1 cellular context compared by ENCODE assay signal in genomic region chr2:196170681-196171247, GRCh38.
TF ChIP-seq lines count a peak whose summit lies in the region.

No MANE protein-coding gene starts in this region.

TF ChIP-seq in HepG2, 621 proteins besides CTCF, POLR2A, EP300 and RAD21 (continued from another document and continues in another):
- no peak for TF ChIP-seq ZNF704 (CRISPR knock-in tag; IDR thresholded peaks at IDR 0.05; ENCODE audit: borderline replicate concordance)
- TF ChIP-seq ZNF256 (CRISPR knock-in tag; conservative IDR thresholded peaks at IDR 0.05) = no peak
- TF ChIP-seq ZNF343 (CRISPR knock-in tag; IDR thresholded peaks at IDR 0.05) = 0 out of 2 replicates have a peak, but pooled peaks have one; percentile 73
- no peak for TF ChIP-seq SNAI1 (CRISPR knock-in tag; IDR thresholded peaks at IDR 0.05; ENCODE audit: borderline replicate concordance)
- TF ChIP-seq ZNF777 (CRISPR knock-in tag; IDR thresholded peaks at IDR 0.05) = peak; percentile 69; the same call in 1 of the 2 replicates
- TF ChIP-seq STAG1 (CRISPR knock-in tag; IDR thresholded peaks at IDR 0.05) = no peak
- TF ChIP-seq PRMT3 (CRISPR knock-in tag; IDR thresholded peaks at IDR 0.05; ENCODE audit: borderline replicate concordance, low read depth) = no peak
- TF ChIP-seq MXD4 (CRISPR knock-in tag; IDR thresholded peaks at IDR 0.05) = no peak
- no peak for TF ChIP-seq REPIN1 (CRISPR knock-in tag; IDR thresholded peaks at IDR 0.05; ENCODE audit: borderline replicate concordance, low read depth)
- peak; percentile 57; the same call in 1 of the 2 replicates for TF ChIP-seq ZNF263 (CRISPR knock-in tag; IDR thresholded peaks at IDR 0.05)
- TF ChIP-seq ZNF34 (CRISPR knock-in tag; IDR thresholded peaks at IDR 0.05; ENCODE audit: borderline replicate concordance) = 0 out of 2 replicates have a peak, but pooled peaks have one; percentile 27
- TF ChIP-seq ESRRA (CRISPR knock-in tag; IDR thresholded peaks at IDR 0.05; ENCODE audit: low read depth) = no peak
- TF ChIP-seq ZNF615 (CRISPR knock-in tag; IDR thresholded peaks at IDR 0.05; ENCODE audit: borderline replicate concordance) = 0 out of 2 replicates have a peak, but pooled peaks have one; percentile 45
- TF ChIP-seq ZNF546 (CRISPR knock-in tag; conservative IDR thresholded peaks at IDR 0.05) = 0 out of 2 replicates have a peak, but pooled peaks have one; percentile 85
- TF ChIP-seq, protein P1, sequence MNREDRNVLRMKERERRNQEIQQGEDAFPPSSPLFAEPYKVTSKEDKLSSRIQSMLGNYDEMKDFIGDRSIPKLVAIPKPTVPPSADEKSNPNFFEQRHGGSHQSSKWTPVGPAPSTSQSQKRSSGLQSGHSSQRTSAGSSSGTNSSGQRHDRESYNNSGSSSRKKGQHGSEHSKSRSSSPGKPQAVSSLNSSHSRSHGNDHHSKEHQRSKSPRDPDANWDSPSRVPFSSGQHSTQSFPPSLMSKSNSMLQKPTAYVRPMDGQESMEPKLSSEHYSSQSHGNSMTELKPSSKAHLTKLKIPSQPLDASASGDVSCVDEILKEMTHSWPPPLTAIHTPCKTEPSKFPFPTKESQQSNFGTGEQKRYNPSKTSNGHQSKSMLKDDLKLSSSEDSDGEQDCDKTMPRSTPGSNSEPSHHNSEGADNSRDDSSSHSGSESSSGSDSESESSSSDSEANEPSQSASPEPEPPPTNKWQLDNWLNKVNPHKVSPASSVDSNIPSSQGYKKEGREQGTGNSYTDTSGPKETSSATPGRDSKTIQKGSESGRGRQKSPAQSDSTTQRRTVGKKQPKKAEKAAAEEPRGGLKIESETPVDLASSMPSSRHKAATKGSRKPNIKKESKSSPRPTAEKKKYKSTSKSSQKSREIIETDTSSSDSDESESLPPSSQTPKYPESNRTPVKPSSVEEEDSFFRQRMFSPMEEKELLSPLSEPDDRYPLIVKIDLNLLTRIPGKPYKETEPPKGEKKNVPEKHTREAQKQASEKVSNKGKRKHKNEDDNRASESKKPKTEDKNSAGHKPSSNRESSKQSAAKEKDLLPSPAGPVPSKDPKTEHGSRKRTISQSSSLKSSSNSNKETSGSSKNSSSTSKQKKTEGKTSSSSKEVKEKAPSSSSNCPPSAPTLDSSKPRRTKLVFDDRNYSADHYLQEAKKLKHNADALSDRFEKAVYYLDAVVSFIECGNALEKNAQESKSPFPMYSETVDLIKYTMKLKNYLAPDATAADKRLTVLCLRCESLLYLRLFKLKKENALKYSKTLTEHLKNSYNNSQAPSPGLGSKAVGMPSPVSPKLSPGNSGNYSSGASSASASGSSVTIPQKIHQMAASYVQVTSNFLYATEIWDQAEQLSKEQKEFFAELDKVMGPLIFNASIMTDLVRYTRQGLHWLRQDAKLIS (CRISPR knock-in tag; IDR thresholded peaks at IDR 0.05) = no peak
- no peak for TF ChIP-seq SRSF9 (IDR thresholded peaks at IDR 0.05; ENCODE audit: borderline replicate concordance, insufficient read depth, low read depth, low read length, poor library complexity, severe bottlenecking)
- TF ChIP-seq, protein P2, sequence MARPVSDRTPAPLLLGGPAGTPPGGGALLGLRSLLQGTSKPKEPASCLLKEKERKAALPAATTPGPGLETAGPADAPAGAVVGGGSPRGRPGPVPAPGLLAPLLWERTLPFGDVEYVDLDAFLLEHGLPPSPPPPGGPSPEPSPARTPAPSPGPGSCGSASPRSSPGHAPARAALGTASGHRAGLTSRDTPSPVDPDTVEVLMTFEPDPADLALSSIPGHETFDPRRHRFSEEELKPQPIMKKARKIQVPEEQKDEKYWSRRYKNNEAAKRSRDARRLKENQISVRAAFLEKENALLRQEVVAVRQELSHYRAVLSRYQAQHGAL (CRISPR knock-in tag; IDR thresholded peaks at IDR 0.05; ENCODE audit: not compliant biosample characterization) = peak; percentile 33
- TF ChIP-seq, protein P3, sequence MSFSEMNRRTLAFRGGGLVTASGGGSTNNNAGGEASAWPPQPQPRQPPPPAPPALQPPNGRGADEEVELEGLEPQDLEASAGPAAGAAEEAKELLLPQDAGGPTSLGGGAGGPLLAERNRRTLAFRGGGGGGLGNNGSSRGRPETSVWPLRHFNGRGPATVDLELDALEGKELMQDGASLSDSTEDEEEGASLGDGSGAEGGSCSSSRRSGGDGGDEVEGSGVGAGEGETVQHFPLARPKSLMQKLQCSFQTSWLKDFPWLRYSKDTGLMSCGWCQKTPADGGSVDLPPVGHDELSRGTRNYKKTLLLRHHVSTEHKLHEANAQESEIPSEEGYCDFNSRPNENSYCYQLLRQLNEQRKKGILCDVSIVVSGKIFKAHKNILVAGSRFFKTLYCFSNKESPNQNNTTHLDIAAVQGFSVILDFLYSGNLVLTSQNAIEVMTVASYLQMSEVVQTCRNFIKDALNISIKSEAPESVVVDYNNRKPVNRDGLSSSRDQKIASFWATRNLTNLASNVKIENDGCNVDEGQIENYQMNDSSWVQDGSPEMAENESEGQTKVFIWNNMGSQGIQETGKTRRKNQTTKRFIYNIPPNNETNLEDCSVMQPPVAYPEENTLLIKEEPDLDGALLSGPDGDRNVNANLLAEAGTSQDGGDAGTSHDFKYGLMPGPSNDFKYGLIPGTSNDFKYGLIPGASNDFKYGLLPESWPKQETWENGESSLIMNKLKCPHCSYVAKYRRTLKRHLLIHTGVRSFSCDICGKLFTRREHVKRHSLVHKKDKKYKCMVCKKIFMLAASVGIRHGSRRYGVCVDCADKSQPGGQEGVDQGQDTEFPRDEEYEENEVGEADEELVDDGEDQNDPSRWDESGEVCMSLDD (CRISPR knock-in tag; IDR thresholded peaks at IDR 0.05; ENCODE audit: borderline replicate concordance) = 0 out of 2 replicates have a peak, but pooled peaks have one; percentile 14
- TF ChIP-seq YEATS4 (CRISPR knock-in tag; IDR thresholded peaks at IDR 0.05; ENCODE audit: borderline replicate concordance) = peak; percentile 48; the same call in 1 of the 2 replicates
- TF ChIP-seq ELK4 (CRISPR knock-in tag; IDR thresholded peaks at IDR 0.05; ENCODE audit: borderline replicate concordance) = no peak
- TF ChIP-seq, protein P4, sequence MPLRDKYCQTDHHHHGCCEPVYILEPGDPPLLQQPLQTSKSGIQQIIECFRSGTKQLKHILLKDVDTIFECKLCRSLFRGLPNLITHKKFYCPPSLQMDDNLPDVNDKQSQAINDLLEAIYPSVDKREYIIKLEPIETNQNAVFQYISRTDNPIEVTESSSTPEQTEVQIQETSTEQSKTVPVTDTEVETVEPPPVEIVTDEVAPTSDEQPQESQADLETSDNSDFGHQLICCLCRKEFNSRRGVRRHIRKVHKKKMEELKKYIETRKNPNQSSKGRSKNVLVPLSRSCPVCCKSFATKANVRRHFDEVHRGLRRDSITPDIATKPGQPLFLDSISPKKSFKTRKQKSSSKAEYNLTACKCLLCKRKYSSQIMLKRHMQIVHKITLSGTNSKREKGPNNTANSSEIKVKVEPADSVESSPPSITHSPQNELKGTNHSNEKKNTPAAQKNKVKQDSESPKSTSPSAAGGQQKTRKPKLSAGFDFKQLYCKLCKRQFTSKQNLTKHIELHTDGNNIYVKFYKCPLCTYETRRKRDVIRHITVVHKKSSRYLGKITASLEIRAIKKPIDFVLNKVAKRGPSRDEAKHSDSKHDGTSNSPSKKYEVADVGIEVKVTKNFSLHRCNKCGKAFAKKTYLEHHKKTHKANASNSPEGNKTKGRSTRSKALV (CRISPR knock-in tag; IDR thresholded peaks at IDR 0.05) = peak; percentile 81; the same call in 1 of the 2 replicates
- peak; percentile 91; the same call in 1 of the 2 replicates for TF ChIP-seq ZNF598 (CRISPR knock-in tag; IDR thresholded peaks at IDR 0.05; ENCODE audit: borderline replicate concordance)
- TF ChIP-seq THAP7 (CRISPR knock-in tag; IDR thresholded peaks at IDR 0.05) = no peak
- peak; percentile 41; the same call in 1 of the 2 replicates for TF ChIP-seq ZNF558 (CRISPR knock-in tag; IDR thresholded peaks at IDR 0.05; ENCODE audit: borderline replicate concordance)
- TF ChIP-seq ZBTB4 (CRISPR knock-in tag; IDR thresholded peaks at IDR 0.05; ENCODE audit: borderline replicate concordance) = 0 out of 2 replicates have a peak, but pooled peaks have one; percentile 36
- 0 out of 2 replicates have a peak, but pooled peaks have one; percentile 38 for TF ChIP-seq TBX2 (CRISPR knock-in tag; IDR thresholded peaks at IDR 0.05; ENCODE audit: borderline replicate concordance)
- peak; percentile 33; the same call in 1 of the 2 replicates for TF ChIP-seq HOXA9 (CRISPR knock-in tag; IDR thresholded peaks at IDR 0.05; ENCODE audit: borderline replicate concordance)
- TF ChIP-seq SIN3B (IDR thresholded peaks at IDR 0.05; ENCODE audit: low read length) = no peak
- TF ChIP-seq ZBTB42 (CRISPR knock-in tag; IDR thresholded peaks at IDR 0.05) = 0 out of 2 replicates have a peak, but pooled peaks have one; percentile 39
- TF ChIP-seq ZNF709 (CRISPR knock-in tag; IDR thresholded peaks at IDR 0.05) = 0 out of 2 replicates have a peak, but pooled peaks have one; percentile 75
- TF ChIP-seq ZNF451 (CRISPR knock-in tag; IDR thresholded peaks at IDR 0.05) = no peak
- no peak for TF ChIP-seq PRPF4 (IDR thresholded peaks at IDR 0.05; ENCODE audit: low read depth, low read length, poor library complexity, severe bottlenecking)
- TF ChIP-seq, protein P5, sequence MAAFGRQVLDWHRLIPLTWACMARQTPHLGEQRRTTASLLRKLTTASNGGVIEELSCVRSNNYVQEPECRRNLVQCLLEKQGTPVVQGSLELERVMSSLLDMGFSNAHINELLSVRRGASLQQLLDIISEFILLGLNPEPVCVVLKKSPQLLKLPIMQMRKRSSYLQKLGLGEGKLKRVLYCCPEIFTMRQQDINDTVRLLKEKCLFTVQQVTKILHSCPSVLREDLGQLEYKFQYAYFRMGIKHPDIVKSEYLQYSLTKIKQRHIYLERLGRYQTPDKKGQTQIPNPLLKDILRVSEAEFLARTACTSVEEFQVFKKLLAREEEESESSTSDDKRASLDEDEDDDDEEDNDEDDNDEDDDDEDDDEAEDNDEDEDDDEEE (CRISPR knock-in tag; IDR thresholded peaks at IDR 0.05) = peak; percentile 89; the same call in 1 of the 2 replicates
- no peak for TF ChIP-seq SMAD1 (CRISPR knock-in tag; IDR thresholded peaks at IDR 0.05; ENCODE audit: borderline replicate concordance, low read depth)
- no peak; the same call in 1 of the 2 replicates for TF ChIP-seq ZNF138 (CRISPR knock-in tag; IDR thresholded peaks at IDR 0.05; ENCODE audit: low read depth)
- peak; percentile 79; the same call in 1 of the 2 replicates for TF ChIP-seq REL (CRISPR knock-in tag; conservative IDR thresholded peaks at IDR 0.05)
- TF ChIP-seq TP53 (CRISPR knock-in tag; conservative IDR thresholded peaks at IDR 0.05) = no peak
- TF ChIP-seq ZNF772 (CRISPR knock-in tag; IDR thresholded peaks at IDR 0.05) = no peak
- TF ChIP-seq ZNF737 (CRISPR knock-in tag; IDR thresholded peaks at IDR 0.05; ENCODE audit: borderline replicate concordance) = no peak
- no peak for TF ChIP-seq ZNF10 (CRISPR knock-in tag; IDR thresholded peaks at IDR 0.05; ENCODE audit: borderline replicate concordance, low read depth)
